23 cellular contexts compared by ENCODE assay signal in genomic region chr18:24200899-24201298, GRCh38.
DNase-seq lines count a peak whose midpoint lies in the region; ATAC-seq and TF ChIP-seq lines count a peak whose summit lies in the region.
"Had no signal": no experiment of that assay in that cellular context is flagged by ENCODE, and none has a peak within 500 bp of the region (broad histone marks: within the 10 kb centered on the region; RNA-seq: fewer than 3 reads in every experiment).

No MANE protein-coding gene starts in this region.

- peaks cover 30% of the 10 kb centered on the region for H3K4me1 Mint-ChIP-seq in neural crest cell
- H3K4me1 Mint-ChIP-seq: activated CD4-positive, alpha-beta T cell treated with anti-CD3 and anti-CD28 coated beads, Interleukin-2, amount 10 ng/mL, durations not matched to agents 24 days and 14 days had no signal

- H3K27me3 Mint-ChIP-seq in neural crest cell (ENCODE audit: low read depth), result no peaks in the 10 kb centered on the region

- no peaks in the 10 kb centered on the region for H3K36me3 Mint-ChIP-seq in neural crest cell (ENCODE audit: low read depth)

- H3K27ac Mint-ChIP-seq in neural crest cell (ENCODE audit: unreplicated experiment), result peak overlapping the region; percentile 38
- H3K27ac Mint-ChIP-seq: activated CD4-positive, alpha-beta T cell treated with anti-CD3 and anti-CD28 coated beads, Interleukin-2, amount 10 ng/mL, durations not matched to agents 24 days and 14 days; T-helper 1 cell treated with Interleukin-12 subunit alpha and Interleukin-12 subunit beta and Interleukin-4 antibody, amounts not matched to agents 30 μg/mL and 1 μg/mL, for 36 hours had no signal

- intact Hi-C loops in left ventricle myocardium superior (cut with micrococcal nuclease), result no loop called here

- peak overlapping the region; percentile 96 for H3K27ac ChIP-seq in angular gyrus (ENCODE audit: low read depth, low read length)
- H3K27ac ChIP-seq: C4-2B, GM23248, upper lobe of left lung had no signal

- H3K9me3 Mint-ChIP-seq in neural crest cell, result no peaks in the 10 kb centered on the region
- H3K9me3 Mint-ChIP-seq: activated CD4-positive, alpha-beta T cell treated with anti-CD3 and anti-CD28 coated beads, Interleukin-2, amount 10 ng/mL, durations not matched to agents 24 days and 14 days; T-helper 1 cell treated with Interleukin-12 subunit alpha and Interleukin-12 subunit beta and Interleukin-4 antibody, amounts not matched to agents 30 μg/mL and 1 μg/mL, for 36 hours had no signal

- peak; percentile 82 for ATAC-seq in left ventricle myocardium superior
- no peak for ATAC-seq in GM19395 (IDR thresholded peaks at IDR 0.05; ENCODE audit: unreplicated experiment)

- no peak for TF ChIP-seq CTCF in neural crest cell (conservative IDR thresholded peaks at IDR 0.05)

- H3K4me3 Mint-ChIP-seq in neural crest cell, result no peak overlapping the region
- H3K4me3 Mint-ChIP-seq: activated CD4-positive, alpha-beta T cell treated with anti-CD3 and anti-CD28 coated beads, Interleukin-2, amount 10 ng/mL, durations not matched to agents 24 days and 14 days; T-helper 1 cell treated with Interleukin-12 subunit alpha and Interleukin-12 subunit beta and Interleukin-4 antibody, amounts not matched to agents 30 μg/mL and 1 μg/mL, for 36 hours had no signal

- DNase-seq in left ventricle myocardium superior (no peak), neural crest cell (ENCODE audit: low read depth, low spot score) (no peak), NCI-H2227 (lab: John Stamatoyannopoulos, UW; ENCODE audit: unreplicated experiment) (no peak), ureter (ENCODE audit: low spot score) (no peak), NCI-H1417 (lab: John Stamatoyannopoulos, UW) (no peak)
- DNase-seq: activated CD4-positive, alpha-beta T cell treated with anti-CD3 and anti-CD28 coated beads, Interleukin-2, amount 10 ng/mL, durations not matched to agents 24 days and 14 days; activated T-cell treated with anti-CD3 and anti-CD28 coated beads, Interleukin-2, amount 50 U/mL, for 48 hours; DND-41; effector memory CD4-positive, alpha-beta T cell; GM23248; left cardiac atrium; mesenchymal stem cell; NCI-H1436; NCI-H2081 treated with DMSO at 0.1 percent for 48 hours; NCI-H774; occipital lobe; retina; stimulated activated CD4-positive, alpha-beta T cell treated with anti-CD3 and anti-CD28 coated beads, Interleukin-2, amount 100 ng/mL, for 48 hours; upper lobe of left lung had no signal
